8 cellular contexts compared by ENCODE assay signal in the genomic region with DNA sequence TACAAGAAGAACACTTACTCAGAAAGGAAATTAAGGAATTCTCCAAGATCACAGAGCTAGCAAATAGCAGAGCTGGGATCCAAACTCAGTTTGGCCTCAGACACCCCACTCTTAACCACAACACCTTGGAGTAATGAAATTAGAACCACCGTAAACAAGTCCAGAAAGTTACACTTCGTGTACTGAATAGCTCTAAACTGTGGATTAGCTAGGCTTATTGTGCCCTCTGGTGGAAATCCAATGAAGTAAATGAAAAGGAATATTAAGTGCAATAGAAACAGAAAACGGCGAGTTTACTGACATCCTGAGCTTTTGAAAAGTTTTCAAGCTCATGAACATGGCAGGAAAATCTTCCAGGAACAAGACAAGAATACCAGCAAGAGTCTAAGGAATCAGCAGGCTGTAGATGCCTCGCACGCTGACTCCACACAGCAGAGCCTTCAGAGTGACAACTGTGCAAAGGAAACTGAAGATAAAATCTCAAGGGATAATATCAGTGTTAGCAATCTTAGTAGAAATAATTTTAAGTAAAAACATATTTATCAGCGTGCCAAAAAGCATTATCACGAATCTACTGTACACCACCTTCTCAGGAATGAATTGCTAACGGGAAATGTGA. TPM values are rescaled to one million over a fixed set of nuclear protein-coding genes. Genes with fewer than 3 reads are reported as not detected.
DNase-seq lines count a peak whose midpoint lies in the region; TF ChIP-seq lines count a peak whose summit lies in the region.

No MANE protein-coding gene starts in this region.

- H3K9ac ChIP-seq in GM23248 (no peak overlapping the region), Karpas-422 (ENCODE audit: low read length) (no peak overlapping the region), SU-DHL-6 (ENCODE audit: low read length) (no peak overlapping the region), parathyroid adenoma (no peak overlapping the region)

- H3K9me3 Mint-ChIP-seq in activated naive CD8-positive, alpha-beta T cell (ENCODE audit: low read depth): no peaks in the 10 kb centered on the region
- H3K9me3 Mint-ChIP-seq in activated naive CD8-positive, alpha-beta T cell treated with anti-CD3 and anti-CD28 coated beads for 36 hours: no peaks in the 10 kb centered on the region

- peaks cover 19% of the 10 kb centered on the region for H3K27me3 Mint-ChIP-seq in activated naive CD8-positive, alpha-beta T cell
- peaks cover 18% of the 10 kb centered on the region for H3K27me3 Mint-ChIP-seq in activated naive CD8-positive, alpha-beta T cell treated with anti-CD3 and anti-CD28 coated beads for 36 hours

- DNase-seq in activated naive CD8-positive, alpha-beta T cell treated with anti-CD3 and anti-CD28 coated beads for 36 hours: no peak
- DNase-seq in GM23248 (peak; percentile 68), Karpas-422 (peak; percentile 80), fibroblast of the conjunctiva (ENCODE audit: low read depth) (peak; percentile 33), DMS153 treated with DMSO at 0.1 percent for 48 hours (lab: John Stamatoyannopoulos, UW; ENCODE audit: unreplicated experiment) (no peak)

- in situ Hi-C loops in GM23248 (cut with MboI): no loop called here

- H3K36me3 ChIP-seq in GM23248 (ENCODE audit: low read depth) (no peaks in the 10 kb centered on the region), Karpas-422 (ENCODE audit: insufficient read depth, low read length) (no peaks in the 10 kb centered on the region), SU-DHL-6 (ENCODE audit: low read length) (no peaks in the 10 kb centered on the region), parathyroid adenoma (ENCODE audit: control insufficient read depth, insufficient read depth, low read length) (no peaks in the 10 kb centered on the region)

- peak overlapping the region; percentile 81 for H2AFZ ChIP-seq in GM23248
- H2AFZ ChIP-seq in Karpas-422 (ENCODE audit: low read length): no peak overlapping the region
- H2AFZ ChIP-seq in SU-DHL-6 (ENCODE audit: low read depth, low read length, severe bottlenecking): peak overlapping the region; percentile 82
- peak overlapping the region; percentile 83 for H2AFZ ChIP-seq in parathyroid adenoma

- no peak overlapping the region for H3K27ac ChIP-seq in GM23248
- H3K27ac ChIP-seq in Karpas-422 (ENCODE audit: low read length): no peak overlapping the region
- no peak overlapping the region for H3K27ac ChIP-seq in SU-DHL-6 (ENCODE audit: low read depth, low read length)
- H3K27ac ChIP-seq in parathyroid adenoma: no peak overlapping the region

- no peaks in the 10 kb centered on the region for H3K27me3 ChIP-seq in GM23248 (replicated peaks; ENCODE audit: insufficient read depth)
- no peaks in the 10 kb centered on the region for H3K27me3 ChIP-seq in Karpas-422 (ENCODE audit: low read length)
- H3K27me3 ChIP-seq in SU-DHL-6 (ENCODE audit: low read length): no peaks in the 10 kb centered on the region
- no peaks in the 10 kb centered on the region for H3K27me3 ChIP-seq in parathyroid adenoma (ENCODE audit: control insufficient read depth, insufficient read depth, low read length)

- no peaks in the 10 kb centered on the region for H3K36me3 Mint-ChIP-seq in activated naive CD8-positive, alpha-beta T cell
- no peaks in the 10 kb centered on the region for H3K36me3 Mint-ChIP-seq in activated naive CD8-positive, alpha-beta T cell treated with anti-CD3 and anti-CD28 coated beads for 36 hours

- H3K9me2 ChIP-seq in GM23248 (ENCODE audit: insufficient read depth) (no peaks in the 10 kb centered on the region), Karpas-422 (replicated peaks; ENCODE audit: insufficient read depth, low read length) (no peaks in the 10 kb centered on the region), SU-DHL-6 (replicated peaks; ENCODE audit: insufficient read depth, low read length) (no peaks in the 10 kb centered on the region)

- H3K4me2 ChIP-seq in GM23248 (ENCODE audit: unreplicated experiment): peak overlapping the region; percentile 72
- H3K4me2 ChIP-seq in Karpas-422 (ENCODE audit: low read depth, low read length, poor library complexity, severe bottlenecking): no peak overlapping the region
- H3K4me2 ChIP-seq in SU-DHL-6 (ENCODE audit: low read depth, low read length, poor library complexity, severe bottlenecking): peak overlapping the region; percentile 40
- peak overlapping the region; percentile 35 for H3K4me2 ChIP-seq in parathyroid adenoma (ENCODE audit: low read length)

- 33 to 35% methylated on average over 9 of the region's 9 CpGs for WGBS in GM23248 (ENCODE audit: low coverage in 1 of 2, low lambda C conversion rate in 2 of 2, missing lambda C conversion rate in 2 of 2), 2 experiments

- H3K9me3 ChIP-seq in GM23248 (ENCODE audit: low read depth) (no peaks in the 10 kb centered on the region), Karpas-422 (ENCODE audit: low read length) (no peaks in the 10 kb centered on the region), SU-DHL-6 (ENCODE audit: insufficient read depth, low read length) (no peaks in the 10 kb centered on the region), parathyroid adenoma (ENCODE audit: control insufficient read depth, low read length) (peaks cover 3% of the 10 kb centered on the region)

- H3K4me1 ChIP-seq in GM23248 (ENCODE audit: insufficient read depth) (peaks cover 14% of the 10 kb centered on the region), Karpas-422 (ENCODE audit: low read length) (no peaks in the 10 kb centered on the region), parathyroid adenoma (no peaks in the 10 kb centered on the region)

- TF ChIP-seq CTCF in SU-DHL-6 (IDR thresholded peaks at IDR 0.05; ENCODE audit: insufficient read depth, low read length, poor library complexity, severe bottlenecking) (peak; percentile 59), parathyroid adenoma (IDR thresholded peaks at IDR 0.05) (peak; percentile 53)

- H3K4me1 Mint-ChIP-seq in activated naive CD8-positive, alpha-beta T cell (ENCODE audit: low read depth): peaks cover 11% of the 10 kb centered on the region
- H3K4me1 Mint-ChIP-seq in activated naive CD8-positive, alpha-beta T cell treated with anti-CD3 and anti-CD28 coated beads for 36 hours: peaks cover 8% of the 10 kb centered on the region

- peak overlapping the region; percentile 45 for H3K4me3 ChIP-seq in GM23248
- no peak overlapping the region for H3K4me3 ChIP-seq in Karpas-422 (ENCODE audit: low read length)
- no peak overlapping the region for H3K4me3 ChIP-seq in SU-DHL-6 (ENCODE audit: insufficient read depth, low read length, poor library complexity, severe bottlenecking)
- H3K4me3 ChIP-seq in parathyroid adenoma (ENCODE audit: low read depth, low read length): no peak overlapping the region

- H4K20me1 ChIP-seq in GM23248 (ENCODE audit: insufficient read depth) (no peaks in the 10 kb centered on the region), Karpas-422 (ENCODE audit: insufficient read depth, low read depth, low read length) (no peaks in the 10 kb centered on the region), SU-DHL-6 (ENCODE audit: low read depth, low read length) (no peaks in the 10 kb centered on the region)

- peaks cover 7% of the 10 kb centered on the region; the same call in 1 of the 2 replicates for H3F3A ChIP-seq in GM23248 (ENCODE audit: insufficient read depth)
- H3F3A ChIP-seq in SU-DHL-6 (ENCODE audit: insufficient read depth): no peaks in the 10 kb centered on the region

- H3K79me2 ChIP-seq in GM23248 (ENCODE audit: insufficient read depth): no peaks in the 10 kb centered on the region
- H3K79me2 ChIP-seq in Karpas-422 (ENCODE audit: low read length): no peaks in the 10 kb centered on the region
- H3K79me2 ChIP-seq in SU-DHL-6 (ENCODE audit: insufficient read depth, low read length): no peaks in the 10 kb centered on the region
- no peaks in the 10 kb centered on the region for H3K79me2 ChIP-seq in parathyroid adenoma

- H3K4me3 Mint-ChIP-seq in activated naive CD8-positive, alpha-beta T cell: peak overlapping the region; percentile 31
- H3K4me3 Mint-ChIP-seq in activated naive CD8-positive, alpha-beta T cell treated with anti-CD3 and anti-CD28 coated beads for 36 hours: no peak overlapping the region

- H3K27ac Mint-ChIP-seq in activated naive CD8-positive, alpha-beta T cell: no peak overlapping the region
- H3K27ac Mint-ChIP-seq in activated naive CD8-positive, alpha-beta T cell treated with anti-CD3 and anti-CD28 coated beads for 36 hours: no peak overlapping the region

RNA-seq across cellular contexts. Expression of a gene that starts 34.6 kb away (rescaled TPM):
- 10 to 100 TPM; 51.4 to 52.6 TPM for total RNA-seq in activated naive CD8-positive, alpha-beta T cell treated with anti-CD3 and anti-CD28 coated beads for 36 hours
- total RNA-seq in GM23248 (2014; rRNA removed; shearing (Covaris generic)): 8.5 and 11.2 TPM in 2 replicates
- 15.2 and 15.5 TPM in 2 replicates for polyA plus RNA-seq in GM23248 (2016; fragmentation: Nextera tagmentation; extraction: Ambion mirVana)
- 10.5 and 15.6 TPM in 2 replicates for total RNA-seq in Karpas-422 (2014; rRNA removed; shearing (Covaris generic); ENCODE audit: low replicate concordance)

RNA-seq across cellular contexts. Expression of a gene that starts 54.2 kb away (rescaled TPM):
- 10 to 100 TPM; 16.8 to 18.2 TPM for total RNA-seq in activated naive CD8-positive, alpha-beta T cell treated with anti-CD3 and anti-CD28 coated beads for 36 hours
- 16.3 and 22.1 TPM in 2 replicates for total RNA-seq in GM23248 (2014; rRNA removed; shearing (Covaris generic))
- 21.9 and 22.7 TPM in 2 replicates for polyA plus RNA-seq in GM23248 (2016; fragmentation: Nextera tagmentation; extraction: Ambion mirVana)
- 17.4 and 23.2 TPM in 2 replicates for total RNA-seq in Karpas-422 (2014; rRNA removed; shearing (Covaris generic); ENCODE audit: low replicate concordance)

Comparison
In these comparisons a context has a peak if more than half of its experiments do, and no peak if none do; other contexts are left out.
1. DNase-seq: peak in GM23248 (single experiment), Karpas-422 (single experiment) and fibroblast of the conjunctiva (single experiment); none in activated naive CD8-positive, alpha-beta T cell treated with anti-CD3 and anti-CD28 coated beads for 36 hours (single experiment) and DMS153 treated with DMSO at 0.1 percent for 48 hours (single experiment).